ENCODE assay signal across 8 cellular contexts in the genomic region with DNA sequence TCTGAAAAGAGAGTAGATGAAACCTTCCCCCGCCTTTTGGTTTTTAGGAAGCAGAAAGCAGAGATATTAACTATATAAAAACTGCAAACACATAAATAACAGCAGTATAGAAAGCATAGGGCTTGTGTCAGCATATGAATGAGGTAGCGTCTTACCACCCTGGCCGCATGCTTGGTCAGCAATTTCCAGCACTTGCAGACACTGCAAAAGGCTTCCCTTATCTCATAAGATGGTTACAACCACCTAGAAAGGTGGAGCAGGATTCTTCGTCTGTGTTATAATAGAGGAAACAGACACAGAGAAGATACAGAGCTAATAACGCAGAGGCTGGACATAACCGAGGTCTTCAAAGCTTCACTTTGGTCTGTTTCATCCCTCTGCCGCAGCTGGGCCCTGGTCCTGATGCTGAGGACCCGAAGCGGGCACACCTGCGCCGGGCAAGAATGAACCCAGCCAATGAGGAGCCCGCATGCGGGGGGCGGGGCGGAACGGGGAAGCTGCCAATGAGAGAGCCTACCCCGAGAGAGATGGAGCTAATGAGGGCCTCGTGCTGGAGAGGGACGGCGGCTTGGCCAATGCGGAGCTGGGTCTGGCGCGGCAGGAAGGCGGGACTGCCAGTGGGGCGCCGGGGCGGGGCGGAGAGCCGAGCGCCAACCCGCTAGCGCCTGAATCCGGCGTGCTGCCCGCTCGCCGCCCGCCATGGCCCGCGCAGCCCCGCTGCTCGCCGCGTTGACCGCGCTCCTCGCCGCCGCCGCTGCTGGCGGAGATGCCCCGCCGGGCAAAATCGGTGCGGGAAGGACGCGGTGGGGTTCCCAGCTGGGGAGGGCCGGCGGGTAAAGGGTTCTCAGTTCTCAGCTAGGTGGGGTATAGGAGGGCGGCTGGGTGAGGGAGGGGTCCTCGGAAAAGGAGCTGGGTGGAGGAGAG. TPM values are rescaled to one million over a fixed set of nuclear protein-coding genes. Genes with fewer than 3 reads are reported as not detected.
DNase-seq lines count a peak whose midpoint lies in the region; ATAC-seq and TF ChIP-seq lines count a peak whose summit lies in the region.

Gene PCYOX1L (plus strand): TSS at position 677 of the 924 bp plus-strand sequence. CDS start 23 bp downstream, at position 700.

- peak; percentile 78 for TF ChIP-seq POLR2A in erythroblast (IDR thresholded peaks at IDR 0.05; ENCODE audit: low read length)

- no peak for TF ChIP-seq RAD21 in Ishikawa (IDR thresholded peaks at IDR 0.05; ENCODE audit: low read depth)

- peak; percentile 61 for DNase-seq in DMS153 treated with DMSO at 0.1 percent for 48 hours (lab: John Stamatoyannopoulos, UW; ENCODE audit: unreplicated experiment)
- peak; percentile 51 for DNase-seq in OCI-M2 (lab: John Stamatoyannopoulos, UW; ENCODE audit: unreplicated experiment)
- DNase-seq in activated T-cell treated with anti-CD3 and anti-CD28 coated beads for 4 hours, result peak; percentile 97
- DNase-seq in erythroblast (lab: John Stamatoyannopoulos, UW), result peak; percentile 96 to 98
- DNase-seq in mucosa of gallbladder (ENCODE audit: low spot score), result peak; percentile 94
- DNase-seq in stimulated activated CD8-positive, alpha-beta memory T cell treated with anti-CD3 and anti-CD28 coated beads, Interleukin-4, amount 100 ng/mL, for 24 hours (ENCODE audit: low read depth), result peak; percentile 90

- no peak for TF ChIP-seq EP300 in Ishikawa (IDR thresholded peaks at IDR 0.05; ENCODE audit: borderline replicate concordance)

- ATAC-seq in GM21619 (IDR thresholded peaks at IDR 0.05; ENCODE audit: unreplicated experiment), result peak; percentile 99

TF ChIP-seq in Ishikawa, 13 proteins besides CTCF, POLR2A, EP300 and RAD21:
- TF ChIP-seq YY1 (IDR thresholded peaks at IDR 0.05; ENCODE audit: low read depth) (peak; percentile 76), CREB1 (IDR thresholded peaks at IDR 0.05; ENCODE audit: low read depth) (no peak), EGR1 (IDR thresholded peaks at IDR 0.05) (no peak), TCF12 (IDR thresholded peaks at IDR 0.05; ENCODE audit: low read depth) (no peak), TAF1 (IDR thresholded peaks at IDR 0.05; ENCODE audit: low read depth) (peak; percentile 31; the same call in 1 of the 2 replicates), FOXM1 (IDR thresholded peaks at IDR 0.05; ENCODE audit: borderline replicate concordance, low read depth) (no peak), CEBPB (IDR thresholded peaks at IDR 0.05) (no peak), ZBTB7A (IDR thresholded peaks at IDR 0.05; ENCODE audit: low read depth) (0 out of 2 replicates have a peak, but pooled peaks have one; percentile 38), NFIC (IDR thresholded peaks at IDR 0.05) (no peak; the same call in 1 of the 2 replicates), TEAD4 (IDR thresholded peaks at IDR 0.05) (no peak)
- TF ChIP-seq, protein P1, sequence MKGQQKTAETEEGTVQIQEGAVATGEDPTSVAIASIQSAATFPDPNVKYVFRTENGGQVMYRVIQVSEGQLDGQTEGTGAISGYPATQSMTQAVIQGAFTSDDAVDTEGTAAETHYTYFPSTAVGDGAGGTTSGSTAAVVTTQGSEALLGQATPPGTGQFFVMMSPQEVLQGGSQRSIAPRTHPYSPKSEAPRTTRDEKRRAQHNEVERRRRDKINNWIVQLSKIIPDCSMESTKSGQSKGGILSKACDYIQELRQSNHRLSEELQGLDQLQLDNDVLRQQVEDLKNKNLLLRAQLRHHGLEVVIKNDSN (IDR thresholded peaks at IDR 0.05), result peak; percentile 59; the same call in 1 of the 2 replicates
- TF ChIP-seq, protein P2, sequence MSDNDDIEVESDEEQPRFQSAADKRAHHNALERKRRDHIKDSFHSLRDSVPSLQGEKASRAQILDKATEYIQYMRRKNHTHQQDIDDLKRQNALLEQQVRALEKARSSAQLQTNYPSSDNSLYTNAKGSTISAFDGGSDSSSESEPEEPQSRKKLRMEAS (IDR thresholded peaks at IDR 0.05), result peak; percentile 71
- TF ChIP-seq, protein P3, sequence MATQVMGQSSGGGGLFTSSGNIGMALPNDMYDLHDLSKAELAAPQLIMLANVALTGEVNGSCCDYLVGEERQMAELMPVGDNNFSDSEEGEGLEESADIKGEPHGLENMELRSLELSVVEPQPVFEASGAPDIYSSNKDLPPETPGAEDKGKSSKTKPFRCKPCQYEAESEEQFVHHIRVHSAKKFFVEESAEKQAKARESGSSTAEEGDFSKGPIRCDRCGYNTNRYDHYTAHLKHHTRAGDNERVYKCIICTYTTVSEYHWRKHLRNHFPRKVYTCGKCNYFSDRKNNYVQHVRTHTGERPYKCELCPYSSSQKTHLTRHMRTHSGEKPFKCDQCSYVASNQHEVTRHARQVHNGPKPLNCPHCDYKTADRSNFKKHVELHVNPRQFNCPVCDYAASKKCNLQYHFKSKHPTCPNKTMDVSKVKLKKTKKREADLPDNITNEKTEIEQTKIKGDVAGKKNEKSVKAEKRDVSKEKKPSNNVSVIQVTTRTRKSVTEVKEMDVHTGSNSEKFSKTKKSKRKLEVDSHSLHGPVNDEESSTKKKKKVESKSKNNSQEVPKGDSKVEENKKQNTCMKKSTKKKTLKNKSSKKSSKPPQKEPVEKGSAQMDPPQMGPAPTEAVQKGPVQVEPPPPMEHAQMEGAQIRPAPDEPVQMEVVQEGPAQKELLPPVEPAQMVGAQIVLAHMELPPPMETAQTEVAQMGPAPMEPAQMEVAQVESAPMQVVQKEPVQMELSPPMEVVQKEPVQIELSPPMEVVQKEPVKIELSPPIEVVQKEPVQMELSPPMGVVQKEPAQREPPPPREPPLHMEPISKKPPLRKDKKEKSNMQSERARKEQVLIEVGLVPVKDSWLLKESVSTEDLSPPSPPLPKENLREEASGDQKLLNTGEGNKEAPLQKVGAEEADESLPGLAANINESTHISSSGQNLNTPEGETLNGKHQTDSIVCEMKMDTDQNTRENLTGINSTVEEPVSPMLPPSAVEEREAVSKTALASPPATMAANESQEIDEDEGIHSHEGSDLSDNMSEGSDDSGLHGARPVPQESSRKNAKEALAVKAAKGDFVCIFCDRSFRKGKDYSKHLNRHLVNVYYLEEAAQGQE (IDR thresholded peaks at IDR 0.05; ENCODE audit: low read depth), result no peak

RNA-seq across cellular contexts. Expression of gene PCYOX1L, which starts in this region (rescaled TPM):
- total RNA-seq in mucosa of gallbladder, result 17.3 TPM

Comparison
In these comparisons a context has a peak if more than half of its experiments do, and no peak if none do; other contexts are left out.
1. Peak in every context shown above with its lines: DNase-seq and ATAC-seq.